ENCODE assay signal across 16 cellular contexts in genomic region chr2:71468279-71469015, GRCh38.
"Had no signal": no experiment of that assay in that cellular context is flagged by ENCODE, and none has a peak within 500 bp of the region (broad histone marks: within the 10 kb centered on the region; RNA-seq: fewer than 3 reads in every experiment).

No MANE protein-coding gene starts in this region.

- H3K27ac ChIP-seq: brain microvascular endothelial cell, epithelial cell of prostate, SJCRH30 had no signal

- ATAC-seq: activated CD8-positive, alpha-beta T cell treated with anti-CD3 and anti-CD28 coated beads for 36 hours; left lung had no signal

- H3K36me3 Mint-ChIP-seq: activated naive CD8-positive, alpha-beta T cell treated with anti-CD3 and anti-CD28 coated beads for 36 hours had no signal

- DNase-seq: activated CD4-positive, alpha-beta T cell treated with anti-CD3 and anti-CD28 coated beads for 4 hours; activated CD8-positive, alpha-beta memory T cell treated with anti-CD3 and anti-CD28 coated beads, Interleukin-2, amount 50 U/mL, for 4 hours; activated CD8-positive, alpha-beta T cell treated with anti-CD3 and anti-CD28 coated beads for 36 hours; activated gamma-delta T cell; activated naive CD8-positive, alpha-beta T cell treated with anti-CD3 and anti-CD28 coated beads for 36 hours; activated T-cell treated with anti-CD3 and anti-CD28 coated beads, Interleukin-2, amount 50 U/mL, for 48 hours; amygdala; brain microvascular endothelial cell; effector CD8-positive, alpha-beta T cell; foreskin melanocyte; left lung; T-helper 2 cell had no signal

- H3K27ac Mint-ChIP-seq: activated CD8-positive, alpha-beta T cell treated with anti-CD3 and anti-CD28 coated beads for 36 hours; activated naive CD8-positive, alpha-beta T cell treated with anti-CD3 and anti-CD28 coated beads for 36 hours; stimulated activated naive CD8-positive, alpha-beta T cell treated with anti-CD3 and anti-CD28 coated beads, Interleukin-15, Interleukin-2, amounts not matched to agents 100 ng/mL and 50 ng/mL, for 24 hours had no signal

- H3K36me3 ChIP-seq: brain microvascular endothelial cell, left lung had no signal

- H3K9me3 ChIP-seq: left lung had no signal

- H3K9me3 Mint-ChIP-seq: activated CD8-positive, alpha-beta T cell treated with anti-CD3 and anti-CD28 coated beads for 36 hours; activated naive CD8-positive, alpha-beta T cell treated with anti-CD3 and anti-CD28 coated beads for 36 hours; stimulated activated naive CD8-positive, alpha-beta T cell treated with anti-CD3 and anti-CD28 coated beads, Interleukin-15, Interleukin-2, amounts not matched to agents 100 ng/mL and 50 ng/mL, for 24 hours had no signal

- H3K4me3 ChIP-seq: SJCRH30, smooth muscle cell had no signal

- H3K27me3 ChIP-seq: brain microvascular endothelial cell, SJCRH30 had no signal

- H3K4me2 ChIP-seq: smooth muscle cell had no signal

- H3K4me3 Mint-ChIP-seq: activated CD8-positive, alpha-beta T cell treated with anti-CD3 and anti-CD28 coated beads for 36 hours; activated naive CD8-positive, alpha-beta T cell treated with anti-CD3 and anti-CD28 coated beads for 36 hours; stimulated activated naive CD8-positive, alpha-beta T cell treated with anti-CD3 and anti-CD28 coated beads, Interleukin-15, Interleukin-2, amounts not matched to agents 100 ng/mL and 50 ng/mL, for 24 hours had no signal
